In the genomic region with DNA sequence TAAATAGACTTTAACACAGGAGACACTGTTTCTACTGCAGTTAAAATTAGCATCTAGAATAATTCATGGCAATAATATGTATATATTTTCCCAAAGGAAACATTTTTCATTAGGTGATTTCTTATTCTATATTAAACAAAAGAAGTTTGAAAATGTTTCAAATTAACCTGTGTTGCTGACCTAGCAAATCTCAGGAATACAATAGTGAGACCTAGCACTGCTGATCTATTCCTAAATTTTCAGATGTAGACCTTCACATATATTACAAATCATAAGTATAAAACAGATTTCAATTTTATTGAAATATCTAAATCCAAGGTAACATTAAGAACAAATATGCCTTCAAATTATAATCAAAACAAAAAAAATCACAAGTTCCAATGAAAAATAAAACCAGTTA, we compare ENCODE assay signal across 1 cellular context.
TF ChIP-seq lines count a peak whose summit lies in the region.

No MANE protein-coding gene starts in this region.

TF ChIP-seq in HepG2, 621 proteins besides CTCF, POLR2A, EP300 and RAD21:
- TF ChIP-seq ZNF350 (CRISPR knock-in tag; IDR thresholded peaks at IDR 0.05; ENCODE audit: borderline replicate concordance, low read depth) (no peak), MAFF (IDR thresholded peaks at IDR 0.05; ENCODE audit: low read depth, low read length) (peak; percentile 29; the same call in 1 of the 2 replicates), ZNF431 (CRISPR knock-in tag; IDR thresholded peaks at IDR 0.05; ENCODE audit: borderline replicate concordance, low read depth) (no peak), ZNF142 (CRISPR knock-in tag; IDR thresholded peaks at IDR 0.05) (no peak), MAFK (conservative IDR thresholded peaks at IDR 0.05 in 1 of 2, IDR thresholded peaks at IDR 0.05 in 1 of 2; ENCODE audit: low read length in 2 of 2) (peak; percentile 17 to 53; a peak in 2 of 4 replicates), ATF7 (IDR thresholded peaks at IDR 0.05) (no peak), ATF7 (CRISPR knock-in tag; IDR thresholded peaks at IDR 0.05) (no peak)
